26 cellular contexts compared by ENCODE assay signal in genomic region chr5:126103872-126104271, GRCh38.
"Had no signal": no experiment of that assay in that cellular context is flagged by ENCODE, and none has a peak within 500 bp of the region (broad histone marks: within the 10 kb centered on the region; RNA-seq: fewer than 3 reads in every experiment).

No MANE protein-coding gene starts in this region.

- DNase-seq: activated CD4-positive, alpha-beta memory T cell treated with anti-CD3 and anti-CD28 coated beads, Interleukin-2, amount 10 ng/mL, durations not matched to agents 7 days and 5 days; activated CD4-positive, alpha-beta T cell treated with anti-CD3 and anti-CD28 coated beads for 36 hours; activated CD4-positive, alpha-beta T cell treated with anti-CD3 and anti-CD28 coated beads, Interleukin-2, amount 50 U/mL, for 1 hour; activated gamma-delta T cell treated with Interleukin-2 at 50 U/mL for 16 hours; activated naive CD4-positive, alpha-beta T cell treated with anti-CD3 and anti-CD28 coated beads, Interleukin-2, amount 10 ng/mL, durations not matched to agents 7 days and 5 days; activated naive CD8-positive, alpha-beta T cell treated with anti-CD3 and anti-CD28 coated beads for 36 hours; activated T-cell treated with anti-CD3 and anti-CD28 coated beads for 4 hours; activated T-cell treated with anti-CD3 and anti-CD28 coated beads, Interleukin-2, amount 50 U/mL, for 48 hours; anterior cingulate cortex; caudate nucleus; NCI-H1092 treated with DMSO at 0.1 percent for 48 hours; NCI-H1417 treated with DMSO at 0.1 percent for 48 hours; NCI-H1694; NCI-H2029; NCI-H2107; NCI-H2171 treated with DMSO at 0.1 percent for 48 hours; NCI-H226; NCI-H526; NCI-H774; T-cell; T-helper 2 cell; WERI-Rb-1 had no signal

- H3K27ac Mint-ChIP-seq: activated CD4-positive, alpha-beta memory T cell treated with anti-CD3 and anti-CD28 coated beads, Interleukin-2, amount 10 ng/mL, durations not matched to agents 7 days and 5 days; activated CD4-positive, alpha-beta T cell treated with anti-CD3 and anti-CD28 coated beads for 36 hours; activated naive CD4-positive, alpha-beta T cell treated with anti-CD3 and anti-CD28 coated beads, Interleukin-2, amount 10 ng/mL, durations not matched to agents 7 days and 5 days; activated naive CD8-positive, alpha-beta T cell treated with anti-CD3 and anti-CD28 coated beads for 36 hours; activated T-helper 2 cell treated with anti-CD3 and anti-CD28 coated beads, Interferon-gamma antibody, Interleukin-2, Interleukin-4, amounts not matched to agents 10 μg/mL and 5 μg/mL and 100 μg/mL, durations not matched to agents 14 hours and 24 hours and 36 hours; T-cell had no signal

- H3K27me3 Mint-ChIP-seq: activated CD4-positive, alpha-beta memory T cell treated with anti-CD3 and anti-CD28 coated beads, Interleukin-2, amount 10 ng/mL, durations not matched to agents 7 days and 5 days; activated CD4-positive, alpha-beta T cell treated with anti-CD3 and anti-CD28 coated beads for 36 hours; activated naive CD4-positive, alpha-beta T cell treated with anti-CD3 and anti-CD28 coated beads, Interleukin-2, amount 10 ng/mL, durations not matched to agents 7 days and 5 days; activated naive CD8-positive, alpha-beta T cell treated with anti-CD3 and anti-CD28 coated beads for 36 hours; T-cell had no signal

- H3K36me3 Mint-ChIP-seq: activated naive CD4-positive, alpha-beta T cell treated with anti-CD3 and anti-CD28 coated beads, Interleukin-2, amount 10 ng/mL, durations not matched to agents 7 days and 5 days; activated naive CD8-positive, alpha-beta T cell treated with anti-CD3 and anti-CD28 coated beads for 36 hours; T-cell had no signal

- H3K27ac ChIP-seq: coronary artery, SK-N-MC, WERI-Rb-1 had no signal

- H3K4me1 Mint-ChIP-seq: activated CD4-positive, alpha-beta memory T cell treated with anti-CD3 and anti-CD28 coated beads, Interleukin-2, amount 10 ng/mL, durations not matched to agents 7 days and 5 days; activated CD4-positive, alpha-beta T cell treated with anti-CD3 and anti-CD28 coated beads for 36 hours; activated naive CD4-positive, alpha-beta T cell treated with anti-CD3 and anti-CD28 coated beads, Interleukin-2, amount 10 ng/mL, durations not matched to agents 7 days and 5 days; activated naive CD8-positive, alpha-beta T cell treated with anti-CD3 and anti-CD28 coated beads for 36 hours; T-cell had no signal

- H3K9me3 Mint-ChIP-seq: activated CD4-positive, alpha-beta memory T cell treated with anti-CD3 and anti-CD28 coated beads, Interleukin-2, amount 10 ng/mL, durations not matched to agents 7 days and 5 days; activated naive CD8-positive, alpha-beta T cell treated with anti-CD3 and anti-CD28 coated beads for 36 hours had no signal

- H3K4me3 Mint-ChIP-seq: activated CD4-positive, alpha-beta memory T cell treated with anti-CD3 and anti-CD28 coated beads, Interleukin-2, amount 10 ng/mL, durations not matched to agents 7 days and 5 days; activated CD4-positive, alpha-beta T cell treated with anti-CD3 and anti-CD28 coated beads for 36 hours; activated naive CD4-positive, alpha-beta T cell treated with anti-CD3 and anti-CD28 coated beads, Interleukin-2, amount 10 ng/mL, durations not matched to agents 7 days and 5 days; activated naive CD8-positive, alpha-beta T cell treated with anti-CD3 and anti-CD28 coated beads for 36 hours; T-cell had no signal

- H3K4me3 ChIP-seq: coronary artery, SK-N-MC had no signal

- ATAC-seq: activated CD4-positive, alpha-beta T cell treated with anti-CD3 and anti-CD28 coated beads for 36 hours; Right ventricle myocardium inferior; T-cell had no signal

- H3K36me3 ChIP-seq: WERI-Rb-1 had no signal
